ENCODE assay signal across 8 cellular contexts in genomic region chr19:29811125-29812079, GRCh38. TPM values are rescaled to one million over a fixed set of nuclear protein-coding genes. Genes with fewer than 3 reads are reported as not detected.
A peak's percentile ranks its signal among the peaks of the same experiment; 100 is the strongest.
DNase-seq lines count a peak whose midpoint lies in the region; ATAC-seq and TF ChIP-seq lines count a peak whose summit lies in the region.

Gene CCNE1 (plus strand): TSS chr19:29811991. CDS start chr19:29812556, 565 bp downstream.

- H3K9me3 ChIP-seq in adrenal gland (replicated peaks in 1 of 3): no peaks in the 10 kb centered on the region
- no peaks in the 10 kb centered on the region for H3K9me3 ChIP-seq in left ventricle myocardium inferior (replicated peaks)
- no peaks in the 10 kb centered on the region for H3K9me3 ChIP-seq in prostate gland

- intact Hi-C loops in T-helper 1 cell treated with Interleukin-12 subunit alpha and Interleukin-12 subunit beta and Interleukin-4 antibody, amounts not matched to agents 30 ng/mL and 1 ng/mL, for 36 hours (cut with micrococcal nuclease): loop anchor here (1.0 kb wide), 7 partner anchors 20 to 598 kb away; partner anchors contain the start of genes UQCRFS1 and URI1
- intact Hi-C loops in adrenal gland (cut with DNase I) (loop anchor here in 1 of 2 donors (5.0 kb wide), 1 partner anchor 36 kb away; no protein-coding TSS in a partner anchor), left ventricle myocardium inferior (cut with micrococcal nuclease) (no loop called here), prostate gland (cut with DNase I) (loop anchor here (2.0 kb wide), 1 partner anchor 33 kb away; no protein-coding TSS in a partner anchor)

- peak within 1 kb of the TSS; percentile 74 for H3K4me3 ChIP-seq in GM12875 (ENCODE audit: low read depth, low read length)
- peak within 1 kb of the TSS in 2 of 4 donors; percentile 28 to 90 for H3K4me3 ChIP-seq in adrenal gland
- H3K4me3 ChIP-seq in left ventricle myocardium inferior: peak within 1 kb of the TSS; percentile 73
- peak within 1 kb of the TSS; percentile 49 to 51 for H3K4me3 ChIP-seq in prostate gland

- no peak for TF ChIP-seq CTCF in GM12875 (IDR thresholded peaks at IDR 0.05; ENCODE audit: borderline replicate concordance, insufficient read depth, low read depth, low read length)
- TF ChIP-seq CTCF in adrenal gland (IDR thresholded peaks at IDR 0.05): peak in 1 of 6 experiments; percentile 5
- TF ChIP-seq CTCF in left ventricle myocardium inferior (IDR thresholded peaks at IDR 0.05; ENCODE audit: borderline replicate concordance): no peak
- no peak for TF ChIP-seq CTCF in prostate gland (IDR thresholded peaks at IDR 0.05)

- no peaks in the 10 kb centered on the region for H3K36me3 ChIP-seq in adrenal gland (replicated peaks in 1 of 2)
- H3K36me3 ChIP-seq in left ventricle myocardium inferior: no peaks in the 10 kb centered on the region
- H3K36me3 ChIP-seq in prostate gland: no peaks in the 10 kb centered on the region

- peaks cover 10 to 18% of the 10 kb centered on the region in 2 donors for H3K4me1 ChIP-seq in adrenal gland (replicated peaks in 1 of 2)
- peaks cover 21% of the 10 kb centered on the region for H3K4me1 ChIP-seq in left ventricle myocardium inferior
- H3K4me1 ChIP-seq in prostate gland (replicated peaks): no peaks in the 10 kb centered on the region

- 1 to 12% (median 4%) methylated on average over 9 to 123 of the region's 125 CpGs for WGBS in adrenal gland, 4 donors
- 12% methylated on average over 18 of the region's 125 CpGs for WGBS in prostate gland

- H3K27me3 ChIP-seq in adrenal gland: no peaks in the 10 kb centered on the region
- H3K27me3 ChIP-seq in left ventricle myocardium inferior (ENCODE audit: low read depth): no peaks in the 10 kb centered on the region
- H3K27me3 ChIP-seq in prostate gland (replicated peaks; ENCODE audit: insufficient read depth): no peaks in the 10 kb centered on the region

- TF ChIP-seq POLR2A in adrenal gland (IDR thresholded peaks at IDR 0.05) (peak; percentile 32 to 34), prostate gland (IDR thresholded peaks at IDR 0.05) (no peak)

- peak; percentile 76 for ATAC-seq in HG02623 (IDR thresholded peaks at IDR 0.05; ENCODE audit: unreplicated experiment)

- DNase-seq in NCI-H1105 treated with DMSO at 0.1 percent for 48 hours (lab: John Stamatoyannopoulos, UW) (peak; percentile 72), adrenal gland (peak; percentile 90 to 97 (median 96)), left ventricle myocardium inferior (peak; percentile 96), prostate gland (ENCODE audit: low spot score) (peak; percentile 88), ureter (ENCODE audit: low spot score) (peak; percentile 92)

- peak within 1 kb of the TSS in 3 of 5 donors; percentile 51 to 88 (median 57) for H3K27ac ChIP-seq in adrenal gland
- H3K27ac ChIP-seq in left ventricle myocardium inferior (replicated peaks): peak within 1 kb of the TSS; percentile 77
- peak within 1 kb of the TSS in 1 of 2 donors; percentile 13 for H3K27ac ChIP-seq in prostate gland

RNA-seq across cellular contexts. Expression of gene CCNE1, which starts in this region (rescaled TPM):
- 52.4 and 55.7 TPM in 2 replicates for total RNA-seq in T-helper 1 cell treated with Interleukin-12 subunit alpha and Interleukin-12 subunit beta and Interleukin-4 antibody, amounts not matched to agents 30 ng/mL and 1 ng/mL, for 36 hours
- total RNA-seq in adrenal gland (1 to 10 TPM; 3.0 to 10.0 (median 7.0) TPM), left ventricle myocardium inferior (3.1 TPM), prostate gland (1 to 10 TPM; 1.6 to 8.0 TPM), ureter (3.6 TPM)
- polyA plus RNA-seq in adrenal gland: 10 to 100 TPM in 1 of 3 donors, 1 to 10 TPM in 2; 8.5 to 10.8 (median 9.5) TPM
